Comparison of ENCODE assay signal across 24 cellular contexts in genomic region chr11:2947744-2948143, GRCh38. TPM values are rescaled to one million over a fixed set of nuclear protein-coding genes. Genes with fewer than 3 reads are reported as not detected.
DNase-seq lines count a peak whose midpoint lies in the region; ATAC-seq and TF ChIP-seq lines count a peak whose summit lies in the region.
"Had no signal": no experiment of that assay in that cellular context is flagged by ENCODE, and none has a peak within 500 bp of the region (broad histone marks: within the 10 kb centered on the region; RNA-seq: fewer than 3 reads in every experiment).

No MANE protein-coding gene starts in this region.

- POLR2A ChIA-PET in CD4-positive, alpha-beta T cell (lab: Charles Lee): interaction anchor here (0.6 kb wide), 1 partner anchor 15 kb away, joined by 5 read pairs; no protein-coding TSS in a partner anchor
- POLR2A ChIA-PET in naive thymus-derived CD8-positive, alpha-beta T cell (lab: Charles Lee): no interaction called here

- H3K4me3 Mint-ChIP-seq in activated CD4-positive, alpha-beta T cell treated with anti-CD3 and anti-CD28 coated beads, Interleukin-2, amount 10 ng/mL, durations not matched to agents 24 days and 14 days: no peak overlapping the region
- no peak overlapping the region for H3K4me3 Mint-ChIP-seq in CD4-positive, alpha-beta T cell
- H3K4me3 Mint-ChIP-seq in activated naive CD8-positive, alpha-beta T cell treated with anti-CD3 and anti-CD28 coated beads for 36 hours: no peak overlapping the region
- H3K4me3 Mint-ChIP-seq in naive thymus-derived CD8-positive, alpha-beta T cell: peak overlapping the region in 1 of 10 donors; percentile 39
- H3K4me3 Mint-ChIP-seq: CD8-positive, alpha-beta memory T cell had no signal

- intact Hi-C loops in activated CD4-positive, alpha-beta T cell treated with anti-CD3 and anti-CD28 coated beads, Interleukin-2, amount 10 ng/mL, durations not matched to agents 24 days and 14 days (cut with micrococcal nuclease): loop anchor here (5.0 kb wide), 1 partner anchor 40 kb away; no protein-coding TSS in a partner anchor
- intact Hi-C loops in CD4-positive, alpha-beta T cell (cut with DNase I, micrococcal nuclease): no loop called here

- no peak for DNase-seq in activated CD4-positive, alpha-beta T cell treated with anti-CD3 and anti-CD28 coated beads, Interleukin-2, amount 10 ng/mL, durations not matched to agents 24 days and 14 days
- DNase-seq in activated CD4-positive, alpha-beta T cell treated with anti-CD3 and anti-CD28 coated beads, Interleukin-2, amount 50 U/mL, for 1 hour: no peak
- DNase-seq in CD4-positive, alpha-beta T cell: no peak
- no peak for DNase-seq in activated naive CD8-positive, alpha-beta T cell treated with anti-CD3 and anti-CD28 coated beads for 36 hours
- no peak for DNase-seq in naive thymus-derived CD8-positive, alpha-beta T cell
- DNase-seq in NCI-H1436 (lab: John Stamatoyannopoulos, UW) (no peak), HAP-1 (ENCODE audit: low spot score in 2 of 2) (no peak)
- DNase-seq: ACHN; Calu3; CD8-positive, alpha-beta memory T cell; IMR-90; NCI-H1105; NCI-H1694; NCI-H2081; NCI-H2171; NCI-H345; NCI-H524; NCI-H774; NK-92 treated with Interleukin-12 subunit alpha and Interleukin-12 subunit beta, amount 100 ng/mL, for 24 hours; SIG-M5 had no signal

- H3K27me3 Mint-ChIP-seq in activated CD4-positive, alpha-beta T cell treated with anti-CD3 and anti-CD28 coated beads, Interleukin-2, amount 10 ng/mL, durations not matched to agents 24 days and 14 days: no peaks in the 10 kb centered on the region
- H3K27me3 Mint-ChIP-seq in CD4-positive, alpha-beta T cell: no peaks in the 10 kb centered on the region
- H3K27me3 Mint-ChIP-seq in activated naive CD8-positive, alpha-beta T cell treated with anti-CD3 and anti-CD28 coated beads for 36 hours: no peaks in the 10 kb centered on the region
- H3K27me3 Mint-ChIP-seq in naive thymus-derived CD8-positive, alpha-beta T cell: no peaks in the 10 kb centered on the region

- no peaks in the 10 kb centered on the region for H3K9me3 Mint-ChIP-seq in activated CD4-positive, alpha-beta T cell treated with anti-CD3 and anti-CD28 coated beads, Interleukin-2, amount 10 ng/mL, durations not matched to agents 24 days and 14 days
- no peaks in the 10 kb centered on the region for H3K9me3 Mint-ChIP-seq in CD4-positive, alpha-beta T cell
- no peaks in the 10 kb centered on the region for H3K9me3 Mint-ChIP-seq in activated naive CD8-positive, alpha-beta T cell treated with anti-CD3 and anti-CD28 coated beads for 36 hours
- H3K9me3 Mint-ChIP-seq in naive thymus-derived CD8-positive, alpha-beta T cell: no peaks in the 10 kb centered on the region
- H3K9me3 Mint-ChIP-seq: CD8-positive, alpha-beta memory T cell had no signal

- H3K36me3 ChIP-seq in HAP-1 (replicated peaks): peaks cover 87% of the 10 kb centered on the region

- H3K9me3 ChIP-seq in CD4-positive, alpha-beta T cell (ENCODE audit: control insufficient read depth, low read length): no peaks in the 10 kb centered on the region
- no peaks in the 10 kb centered on the region for H3K9me3 ChIP-seq in HAP-1
- H3K9me3 ChIP-seq: BLaER1 treated with 17β-estradiol and CSF1 and Interleukin-3, amounts not matched to agents 10 nM and 100 nM had no signal

- no peak for ATAC-seq in CD4-positive, alpha-beta T cell (ENCODE audit: poor library complexity)
- ATAC-seq in naive thymus-derived CD8-positive, alpha-beta T cell: no peak
- no peak for ATAC-seq in GM21423 (IDR thresholded peaks at IDR 0.05; ENCODE audit: unreplicated experiment)
- ATAC-seq: Panc1 had no signal

- H3K4me1 Mint-ChIP-seq in activated CD4-positive, alpha-beta T cell treated with anti-CD3 and anti-CD28 coated beads, Interleukin-2, amount 10 ng/mL, durations not matched to agents 24 days and 14 days: peaks cover 49% of the 10 kb centered on the region
- peaks cover 71% of the 10 kb centered on the region for H3K4me1 Mint-ChIP-seq in CD4-positive, alpha-beta T cell (ENCODE audit: low read depth)
- peaks cover 65% of the 10 kb centered on the region for H3K4me1 Mint-ChIP-seq in activated naive CD8-positive, alpha-beta T cell treated with anti-CD3 and anti-CD28 coated beads for 36 hours
- peaks cover 28 to 68% (median 53%) of the 10 kb centered on the region in 4 donors for H3K4me1 Mint-ChIP-seq in naive thymus-derived CD8-positive, alpha-beta T cell

- no peak for TF ChIP-seq CTCF in CD4-positive, alpha-beta T cell (IDR thresholded peaks at IDR 0.05)

- in situ Hi-C loops in HAP-1 (cut with MboI; ENCODE audit: low sequenced_read_pairs): loop anchor here (25.0 kb wide), 1 partner anchor 465 kb away; no protein-coding TSS in a partner anchor

- no peaks in the 10 kb centered on the region for H3K27me3 ChIP-seq in CD4-positive, alpha-beta T cell (ENCODE audit: control insufficient read depth, insufficient read depth, low read length)
- no peaks in the 10 kb centered on the region for H3K27me3 ChIP-seq in HAP-1 (ENCODE audit: low read depth)
- H3K27me3 ChIP-seq: BLaER1 treated with 17β-estradiol and CSF1 and Interleukin-3, amounts not matched to agents 10 nM and 100 nM had no signal

- no peaks in the 10 kb centered on the region for H3K4me1 ChIP-seq in HAP-1

- no peak overlapping the region for H3K4me3 ChIP-seq in HAP-1
- H3K4me3 ChIP-seq: BLaER1 treated with 17β-estradiol and CSF1 and Interleukin-3, amounts not matched to agents 10 nM and 100 nM had no signal

- H3K27ac ChIP-seq in CD4-positive, alpha-beta T cell (ENCODE audit: low read depth, low read length): no peak overlapping the region
- H3K27ac ChIP-seq: 22Rv1; BLaER1 treated with 17β-estradiol and CSF1 and Interleukin-3, amounts not matched to agents 10 nM and 100 nM had no signal

- CTCF ChIA-PET in CD4-positive, alpha-beta T cell (lab: Charles Lee): interaction anchor here (1.9 kb wide), 1 partner anchor 415 kb away, joined by 4 read pairs; no protein-coding TSS in a partner anchor

- peaks cover 67% of the 10 kb centered on the region for H3K36me3 Mint-ChIP-seq in activated CD4-positive, alpha-beta T cell treated with anti-CD3 and anti-CD28 coated beads, Interleukin-2, amount 10 ng/mL, durations not matched to agents 24 days and 14 days (ENCODE audit: low read depth)
- peaks cover 83% of the 10 kb centered on the region for H3K36me3 Mint-ChIP-seq in CD4-positive, alpha-beta T cell (ENCODE audit: low read depth)
- H3K36me3 Mint-ChIP-seq in activated naive CD8-positive, alpha-beta T cell treated with anti-CD3 and anti-CD28 coated beads for 36 hours: peaks cover 40% of the 10 kb centered on the region
- H3K36me3 Mint-ChIP-seq in naive thymus-derived CD8-positive, alpha-beta T cell: peaks cover 4 to 87% (median 13%) of the 10 kb centered on the region in 3 donors

- H3K27ac Mint-ChIP-seq in activated CD4-positive, alpha-beta T cell treated with anti-CD3 and anti-CD28 coated beads, Interleukin-2, amount 10 ng/mL, durations not matched to agents 24 days and 14 days: peak overlapping the region; percentile 3
- peak overlapping the region; percentile 14 for H3K27ac Mint-ChIP-seq in CD4-positive, alpha-beta T cell
- H3K27ac Mint-ChIP-seq in activated naive CD8-positive, alpha-beta T cell treated with anti-CD3 and anti-CD28 coated beads for 36 hours: peak overlapping the region; percentile 55
- peak overlapping the region in 6 of 10 donors; percentile 25 to 69 (median 46) for H3K27ac Mint-ChIP-seq in naive thymus-derived CD8-positive, alpha-beta T cell

RNA-seq across cellular contexts. Expression of gene PHLDA2, which starts 18.5 kb away (rescaled TPM):
- 25.5 and 26.7 TPM in 2 replicates for total RNA-seq in activated CD4-positive, alpha-beta T cell treated with anti-CD3 and anti-CD28 coated beads, Interleukin-2, amount 10 ng/mL, durations not matched to agents 24 days and 14 days
- 1 to 10 TPM; 1.1 to 1.3 TPM for total RNA-seq in CD4-positive, alpha-beta T cell
- total RNA-seq in activated naive CD8-positive, alpha-beta T cell treated with anti-CD3 and anti-CD28 coated beads for 36 hours: 1 to 10 TPM; 1.3 to 2.5 TPM
- under 1 TPM; 0.69 to 0.83 TPM for total RNA-seq in naive thymus-derived CD8-positive, alpha-beta T cell
- polyA plus RNA-seq in naive thymus-derived CD8-positive, alpha-beta T cell: not detected

RNA-seq across cellular contexts. Expression of gene NAP1L4, which starts 44.4 kb away (rescaled TPM):
- total RNA-seq in activated CD4-positive, alpha-beta T cell treated with anti-CD3 and anti-CD28 coated beads, Interleukin-2, amount 10 ng/mL, durations not matched to agents 24 days and 14 days: 263 and 272 TPM in 2 replicates
- total RNA-seq in CD4-positive, alpha-beta T cell: 100 to 1,000 TPM; 262 to 285 TPM
- 100 to 1,000 TPM; 222 to 226 TPM for total RNA-seq in activated naive CD8-positive, alpha-beta T cell treated with anti-CD3 and anti-CD28 coated beads for 36 hours
- total RNA-seq in naive thymus-derived CD8-positive, alpha-beta T cell: 100 to 1,000 TPM; 455 to 471 TPM
- polyA plus RNA-seq in naive thymus-derived CD8-positive, alpha-beta T cell: 100 to 1,000 TPM; 169 to 207 (median 201) TPM

Comparison
In these comparisons a context has a peak if more than half of its experiments do, and no peak if none do; other contexts are left out.
1. H3K27ac Mint-ChIP-seq: peak in every context shown above with its lines; median percentile 55 in activated naive CD8-positive, alpha-beta T cell treated with anti-CD3 and anti-CD28 coated beads for 36 hours; 46 in naive thymus-derived CD8-positive, alpha-beta T cell; 14 in CD4-positive, alpha-beta T cell; 3 in activated CD4-positive, alpha-beta T cell treated with anti-CD3 and anti-CD28 coated beads, Interleukin-2, amount 10 ng/mL, durations not matched to agents 24 days and 14 days.